8 cellular contexts compared by ENCODE assay signal in the genomic region with DNA sequence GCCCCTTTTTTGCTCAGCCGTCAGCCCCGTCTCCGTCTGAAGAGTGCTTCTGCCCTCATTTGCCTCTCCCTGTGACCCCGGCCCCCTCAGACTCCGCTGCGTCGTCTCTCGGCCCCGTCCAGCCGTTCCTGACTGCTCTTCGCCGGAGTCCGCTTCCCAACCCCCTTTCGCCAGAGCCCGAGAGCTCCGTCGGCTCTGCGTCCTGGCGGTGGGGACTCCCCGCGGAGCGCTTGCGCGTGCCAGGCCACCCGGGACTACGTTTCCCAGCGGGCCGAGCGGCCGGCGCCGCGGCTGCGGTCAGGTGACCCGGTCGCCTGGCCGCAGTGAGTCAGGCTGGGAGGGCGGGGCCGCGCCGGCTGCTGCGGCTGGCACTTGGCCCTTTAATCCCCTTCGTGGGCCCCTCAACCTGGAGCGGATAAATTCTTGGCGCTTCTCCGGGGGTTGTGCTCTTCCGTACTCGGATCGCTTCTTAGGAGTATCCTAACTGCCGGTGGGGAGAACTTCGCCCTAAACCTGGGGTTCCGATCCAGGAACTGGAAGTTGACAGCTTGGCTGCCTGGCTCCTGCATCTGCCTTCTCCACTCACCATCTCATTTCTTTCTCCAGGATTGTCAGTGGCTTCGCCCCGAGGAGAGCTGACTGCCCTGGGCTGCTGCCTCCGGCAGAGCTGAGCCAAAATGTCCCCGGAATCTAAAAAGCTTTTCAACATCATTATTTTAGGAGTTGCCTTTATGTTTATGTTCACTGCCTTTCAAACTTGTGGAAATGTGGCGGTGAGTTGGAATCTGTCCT. TPM values are rescaled to one million over a fixed set of nuclear protein-coding genes. Genes with fewer than 3 reads are reported as not detected.
DNase-seq lines count a peak whose midpoint lies in the region; ATAC-seq, FAIRE-seq and TF ChIP-seq lines count a peak whose summit lies in the region.

A gene (plus strand): TSS at position 444 of the 792 bp plus-strand sequence. CDS start 234 bp downstream, at position 678.

- peaks cover 33% of the 10 kb centered on the region for H4K20me1 ChIP-seq in OCI-LY7 (ENCODE audit: insufficient read depth, low read length)

- H3K4me1 ChIP-seq in HUES6 (ENCODE audit: control insufficient read depth, insufficient read depth, low read length) (peaks cover 16% of the 10 kb centered on the region), OCI-LY7 (ENCODE audit: insufficient read depth, low read length, poor library complexity, severe bottlenecking) (peaks cover 46% of the 10 kb centered on the region), mononuclear cell (ENCODE audit: insufficient read depth, low read length) (peaks cover 43% of the 10 kb centered on the region)

- H3K79me2 ChIP-seq in OCI-LY7 (ENCODE audit: insufficient read depth, low read depth, low read length), result peaks cover 74% of the 10 kb centered on the region

- intact Hi-C loops in OCI-LY7 (cut with micrococcal nuclease; ENCODE audit: unreplicated experiment), result loop anchor here (1.0 to 10.0 kb wide), 8 partner anchors 12 to 1073 kb away; a partner anchor contains a TSS

- FAIRE-seq in D721Med (lab: Jason Lieb, UNC), result no peak

- POLR2A ChIA-PET in OCI-LY7 (lab: Charles Lee), result interaction anchor here (0.7 to 2.6 kb wide), 7 partner anchors 10 to 67 kb away, joined by 3 to 12 read pairs (median 4); no protein-coding TSS in a partner anchor

- BruUV-seq in OCI-LY7 (replicated peaks; lab: Mats Ljungman, UMichigan), result no TSS peak

- TF ChIP-seq CTCF in D721Med (IDR thresholded peaks at IDR 0.05; ENCODE audit: insufficient read depth, missing control alignments) (no peak), OCI-LY7 (conservative IDR thresholded peaks at IDR 0.05; ENCODE audit: low read length) (no peak)

- peak within 1 kb of the TSS; percentile 100 for H3K9ac ChIP-seq in HUES6 (ENCODE audit: low read length)

- CTCF ChIA-PET in OCI-LY7 (lab: Charles Lee; ENCODE audit: unreplicated experiment), result interaction anchor here (1.1 kb wide), 1 partner anchor 11 kb away, joined by 3 read pairs; a partner anchor contains a TSS

- peak within 1 kb of the TSS; percentile 98 for H3K4me3 ChIP-seq in HUES6 (ENCODE audit: low read depth, low read length)
- H3K4me3 ChIP-seq in OCI-LY7 (ENCODE audit: low read depth, low read length, poor library complexity, severe bottlenecking), result peak within 1 kb of the TSS; percentile 77
- H3K4me3 ChIP-seq in mononuclear cell (ENCODE audit: low read length), result peak within 1 kb of the TSS; percentile 98

- H3K27ac ChIP-seq in HUES6 (ENCODE audit: low read depth, low read length) (peak within 1 kb of the TSS; percentile 99), OCI-LY7 (ENCODE audit: low read depth, low read length, poor library complexity, severe bottlenecking) (peak within 1 kb of the TSS; percentile 92), epithelial cell of prostate (peak within 1 kb of the TSS; percentile 95)

- peak within 1 kb of the TSS; percentile 44; the same call in 1 of the 2 replicates for H2AFZ ChIP-seq in OCI-LY7 (ENCODE audit: low read length)

- H3K27me3 ChIP-seq in HUES6 (ENCODE audit: control insufficient read depth, insufficient read depth, low read length), result no peaks in the 10 kb centered on the region
- H3K27me3 ChIP-seq in mononuclear cell (ENCODE audit: insufficient read depth, low read length), result no peaks in the 10 kb centered on the region

- peak; percentile 56 for ATAC-seq in GM21447 (IDR thresholded peaks at IDR 0.05; ENCODE audit: unreplicated experiment)

- H3K4me2 ChIP-seq in OCI-LY7 (ENCODE audit: low read length), result peak within 1 kb of the TSS; percentile 96

- no peaks in the 10 kb centered on the region for H3K9me2 ChIP-seq in OCI-LY7 (ENCODE audit: insufficient read depth, low read length)

- no peaks in the 10 kb centered on the region for H3K9me3 ChIP-seq in HUES6 (ENCODE audit: control insufficient read depth, insufficient read depth, low read depth, low read length)
- no peaks in the 10 kb centered on the region for H3K9me3 ChIP-seq in OCI-LY7 (ENCODE audit: low read length)
- H3K9me3 ChIP-seq in mononuclear cell (ENCODE audit: low read depth, low read length), result no peaks in the 10 kb centered on the region

- DNase-seq in D721Med (ENCODE audit: insufficient read length, low spot score) (peak; percentile 43), OCI-LY7 (ENCODE audit: low spot score) (peak; percentile 96), activated T-cell treated with anti-CD3 and anti-CD28 coated beads for 48 hours (ENCODE audit: low read depth) (peak; percentile 90), epithelial cell of prostate (ENCODE audit: low read depth, low spot score) (peak; percentile 70)
- DNase-seq in stimulated activated CD8-positive, alpha-beta memory T cell treated with anti-CD3 and anti-CD28 coated beads, Interleukin-2, amount 100 ng/mL, for 48 hours (ENCODE audit: low read depth in 2 of 2), result peak; percentile 88 to 91

- H3K36me3 ChIP-seq in HUES6 (ENCODE audit: control insufficient read depth, insufficient read depth, low read length) (peaks cover 46% of the 10 kb centered on the region), OCI-LY7 (ENCODE audit: insufficient read depth, low read length) (peaks cover 69% of the 10 kb centered on the region)

RNA-seq across cellular contexts. Expression of the gene that starts here (rescaled TPM):
- 52.6 and 55.1 TPM in 2 replicates for total RNA-seq in OCI-LY7 (2014; rRNA removed; shearing (Covaris generic))
- 63.1 and 68.4 TPM in 2 replicates for total RNA-seq in OCI-LY7 (2022)
- 28.2 TPM for total RNA-seq in mononuclear cell

Comparison
In these comparisons a context has a peak if more than half of its experiments do, and no peak if none do; other contexts are left out.
1. Peak in every context shown above with its lines: DNase-seq, ATAC-seq, H3K4me3 ChIP-seq and H3K27ac ChIP-seq.
2. DNase-seq: peak in every context shown above with its lines; median percentile 96 in OCI-LY7; 90 in activated T-cell treated with anti-CD3 and anti-CD28 coated beads for 48 hours; 90 in stimulated activated CD8-positive, alpha-beta memory T cell treated with anti-CD3 and anti-CD28 coated beads, Interleukin-2, amount 100 ng/mL, for 48 hours; 70 in epithelial cell of prostate; 43 in D721Med.